ENCODE assay signal across 3 cellular contexts in genomic region chr16:25713785-25714570, GRCh38.
TF ChIP-seq lines count a peak whose summit lies in the region.

No MANE protein-coding gene starts in this region.

TF ChIP-seq in SK-N-SH, 30 proteins besides CTCF, POLR2A, EP300 and RAD21 (continues in another document):
- TF ChIP-seq SMC3 (IDR thresholded peaks at IDR 0.05; ENCODE audit: low read depth, low read length) = no peak
- TF ChIP-seq MEF2A (IDR thresholded peaks at IDR 0.05; ENCODE audit: borderline replicate concordance, low read depth) = no peak
- TF ChIP-seq, protein P1, sequence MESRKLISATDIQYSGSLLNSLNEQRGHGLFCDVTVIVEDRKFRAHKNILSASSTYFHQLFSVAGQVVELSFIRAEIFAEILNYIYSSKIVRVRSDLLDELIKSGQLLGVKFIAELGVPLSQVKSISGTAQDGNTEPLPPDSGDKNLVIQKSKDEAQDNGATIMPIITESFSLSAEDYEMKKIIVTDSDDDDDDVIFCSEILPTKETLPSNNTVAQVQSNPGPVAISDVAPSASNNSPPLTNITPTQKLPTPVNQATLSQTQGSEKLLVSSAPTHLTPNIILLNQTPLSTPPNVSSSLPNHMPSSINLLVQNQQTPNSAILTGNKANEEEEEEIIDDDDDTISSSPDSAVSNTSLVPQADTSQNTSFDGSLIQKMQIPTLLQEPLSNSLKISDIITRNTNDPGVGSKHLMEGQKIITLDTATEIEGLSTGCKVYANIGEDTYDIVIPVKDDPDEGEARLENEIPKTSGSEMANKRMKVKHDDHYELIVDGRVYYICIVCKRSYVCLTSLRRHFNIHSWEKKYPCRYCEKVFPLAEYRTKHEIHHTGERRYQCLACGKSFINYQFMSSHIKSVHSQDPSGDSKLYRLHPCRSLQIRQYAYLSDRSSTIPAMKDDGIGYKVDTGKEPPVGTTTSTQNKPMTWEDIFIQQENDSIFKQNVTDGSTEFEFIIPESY (IDR thresholded peaks at IDR 0.05; ENCODE audit: borderline replicate concordance, low read depth) = no peak
- TF ChIP-seq, protein P2, sequence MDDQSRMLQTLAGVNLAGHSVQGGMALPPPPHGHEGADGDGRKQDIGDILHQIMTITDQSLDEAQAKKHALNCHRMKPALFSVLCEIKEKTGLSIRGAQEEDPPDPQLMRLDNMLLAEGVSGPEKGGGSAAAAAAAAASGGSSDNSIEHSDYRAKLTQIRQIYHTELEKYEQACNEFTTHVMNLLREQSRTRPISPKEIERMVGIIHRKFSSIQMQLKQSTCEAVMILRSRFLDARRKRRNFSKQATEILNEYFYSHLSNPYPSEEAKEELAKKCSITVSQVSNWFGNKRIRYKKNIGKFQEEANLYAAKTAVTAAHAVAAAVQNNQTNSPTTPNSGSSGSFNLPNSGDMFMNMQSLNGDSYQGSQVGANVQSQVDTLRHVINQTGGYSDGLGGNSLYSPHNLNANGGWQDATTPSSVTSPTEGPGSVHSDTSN (IDR thresholded peaks at IDR 0.05) = peak; percentile 38; the same call in 1 of the 2 replicates
- TF ChIP-seq USF2 (IDR thresholded peaks at IDR 0.05; ENCODE audit: borderline replicate concordance, low read depth, low read length) = no peak
- TF ChIP-seq IRF3 (IDR thresholded peaks at IDR 0.05; ENCODE audit: low read depth, low read length) = no peak
- TF ChIP-seq TEAD4 (IDR thresholded peaks at IDR 0.05; ENCODE audit: borderline replicate concordance, insufficient read depth) = no peak
- TF ChIP-seq GATA2 (CRISPR knock-in tag; IDR thresholded peaks at IDR 0.05) = no peak

TF ChIP-seq in SK-N-SH treated with all-trans-retinoic acid at 6 μM for 48 hours, 23 proteins besides CTCF, POLR2A, EP300 and RAD21:
- TF ChIP-seq PPARA (CRISPR knock-in tag; IDR thresholded peaks at IDR 0.05; ENCODE audit: borderline replicate concordance) (no peak), RARB (CRISPR knock-in tag; IDR thresholded peaks at IDR 0.05) (no peak), CREB5 (CRISPR knock-in tag; IDR thresholded peaks at IDR 0.05; ENCODE audit: low read depth) (no peak), OSR1 (CRISPR knock-in tag; IDR thresholded peaks at IDR 0.05) (no peak), CSDC2 (CRISPR knock-in tag; IDR thresholded peaks at IDR 0.05) (no peak), TOX (CRISPR knock-in tag; IDR thresholded peaks at IDR 0.05; ENCODE audit: borderline replicate concordance) (no peak), TCF4 (CRISPR knock-in tag; IDR thresholded peaks at IDR 0.05; ENCODE audit: borderline replicate concordance) (no peak; the same call in 1 of the 2 replicates), SNAI2 (CRISPR knock-in tag; IDR thresholded peaks at IDR 0.05) (no peak), POU6F1 (CRISPR knock-in tag; IDR thresholded peaks at IDR 0.05; ENCODE audit: borderline replicate concordance, low read depth) (no peak), ZFP3 (CRISPR knock-in tag; IDR thresholded peaks at IDR 0.05) (no peak), GLIS3 (CRISPR knock-in tag; IDR thresholded peaks at IDR 0.05) (no peak), ISL1 (CRISPR knock-in tag; IDR thresholded peaks at IDR 0.05) (no peak), ZC3H10 (CRISPR knock-in tag; IDR thresholded peaks at IDR 0.05) (no peak)
- TF ChIP-seq, protein P3, sequence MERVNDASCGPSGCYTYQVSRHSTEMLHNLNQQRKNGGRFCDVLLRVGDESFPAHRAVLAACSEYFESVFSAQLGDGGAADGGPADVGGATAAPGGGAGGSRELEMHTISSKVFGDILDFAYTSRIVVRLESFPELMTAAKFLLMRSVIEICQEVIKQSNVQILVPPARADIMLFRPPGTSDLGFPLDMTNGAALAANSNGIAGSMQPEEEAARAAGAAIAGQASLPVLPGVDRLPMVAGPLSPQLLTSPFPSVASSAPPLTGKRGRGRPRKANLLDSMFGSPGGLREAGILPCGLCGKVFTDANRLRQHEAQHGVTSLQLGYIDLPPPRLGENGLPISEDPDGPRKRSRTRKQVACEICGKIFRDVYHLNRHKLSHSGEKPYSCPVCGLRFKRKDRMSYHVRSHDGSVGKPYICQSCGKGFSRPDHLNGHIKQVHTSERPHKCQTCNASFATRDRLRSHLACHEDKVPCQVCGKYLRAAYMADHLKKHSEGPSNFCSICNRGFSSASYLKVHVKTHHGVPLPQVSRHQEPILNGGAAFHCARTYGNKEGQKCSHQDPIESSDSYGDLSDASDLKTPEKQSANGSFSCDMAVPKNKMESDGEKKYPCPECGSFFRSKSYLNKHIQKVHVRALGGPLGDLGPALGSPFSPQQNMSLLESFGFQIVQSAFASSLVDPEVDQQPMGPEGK (CRISPR knock-in tag; IDR thresholded peaks at IDR 0.05; ENCODE audit: borderline replicate concordance) = no peak

TF ChIP-seq in H1, 55 proteins besides CTCF, POLR2A, EP300 and RAD21:
- TF ChIP-seq CEBPB (IDR thresholded peaks at IDR 0.05; ENCODE audit: low read depth, low read length) (no peak), NANOG (IDR thresholded peaks at IDR 0.05; ENCODE audit: insufficient read depth, low read depth, low read length, poor library complexity, severe bottlenecking) (no peak), SUZ12 (IDR thresholded peaks at IDR 0.05; ENCODE audit: low read length) (no peak), GABPA (IDR thresholded peaks at IDR 0.05; ENCODE audit: borderline replicate concordance, insufficient read depth, low read length) (no peak), SP2 (IDR thresholded peaks at IDR 0.05; ENCODE audit: low read length) (no peak)
